In the genomic region with DNA sequence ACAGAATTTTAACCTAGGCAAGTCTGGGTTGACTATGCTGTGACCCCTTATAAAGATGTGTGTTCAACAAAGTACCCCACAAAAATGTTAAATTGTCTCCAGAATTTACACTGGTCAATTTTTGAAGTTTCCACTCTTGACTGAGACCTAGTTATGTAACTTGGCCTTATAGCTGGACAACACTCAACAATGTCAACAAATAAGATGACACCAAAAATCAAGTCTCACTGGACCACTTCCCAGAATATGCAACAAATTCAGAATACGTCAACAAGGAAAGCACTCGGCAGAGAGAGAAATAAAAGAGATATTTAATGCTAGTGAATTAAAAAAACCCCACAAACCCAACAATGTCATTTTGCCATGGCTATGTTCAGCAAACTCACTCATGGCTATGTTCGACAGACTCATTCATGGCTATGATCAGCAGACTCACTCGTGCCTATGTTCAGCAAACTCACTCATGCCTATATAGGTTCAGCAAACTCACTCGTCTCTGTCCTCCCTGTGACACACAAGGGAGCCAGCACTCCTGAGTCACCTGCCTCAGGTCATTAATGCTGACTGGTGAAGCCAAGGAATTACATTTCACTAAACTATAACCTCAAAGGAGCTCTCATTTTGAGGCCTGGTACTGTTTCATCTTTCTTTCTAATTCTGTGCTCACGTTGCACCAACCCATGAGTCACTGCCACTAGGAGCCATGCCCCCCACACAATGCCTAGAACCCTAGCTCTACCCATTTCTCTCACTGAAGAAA, we compare ENCODE assay signal across 1 cellular context.
TF ChIP-seq lines count a peak whose summit lies in the region.

No MANE protein-coding gene starts in this region.

TF ChIP-seq in K562, 482 proteins besides CTCF, POLR2A, EP300 and RAD21 (continued from another document):
- TF ChIP-seq, protein P1, sequence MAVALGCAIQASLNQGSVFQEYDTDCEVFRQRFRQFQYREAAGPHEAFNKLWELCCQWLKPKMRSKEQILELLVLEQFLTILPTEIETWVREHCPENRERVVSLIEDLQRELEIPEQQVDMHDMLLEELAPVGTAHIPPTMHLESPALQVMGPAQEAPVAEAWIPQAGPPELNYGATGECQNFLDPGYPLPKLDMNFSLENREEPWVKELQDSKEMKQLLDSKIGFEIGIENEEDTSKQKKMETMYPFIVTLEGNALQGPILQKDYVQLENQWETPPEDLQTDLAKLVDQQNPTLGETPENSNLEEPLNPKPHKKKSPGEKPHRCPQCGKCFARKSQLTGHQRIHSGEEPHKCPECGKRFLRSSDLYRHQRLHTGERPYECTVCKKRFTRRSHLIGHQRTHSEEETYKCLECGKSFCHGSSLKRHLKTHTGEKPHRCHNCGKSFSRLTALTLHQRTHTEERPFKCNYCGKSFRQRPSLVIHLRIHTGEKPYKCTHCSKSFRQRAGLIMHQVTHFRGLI (CRISPR knock-in tag; IDR thresholded peaks at IDR 0.05) = no peak
- TF ChIP-seq, protein P2, sequence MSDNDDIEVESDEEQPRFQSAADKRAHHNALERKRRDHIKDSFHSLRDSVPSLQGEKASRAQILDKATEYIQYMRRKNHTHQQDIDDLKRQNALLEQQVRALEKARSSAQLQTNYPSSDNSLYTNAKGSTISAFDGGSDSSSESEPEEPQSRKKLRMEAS (CRISPR knock-in tag; IDR thresholded peaks at IDR 0.05) = no peak
- TF ChIP-seq CTBP1 (IDR thresholded peaks at IDR 0.05; ENCODE audit: borderline replicate concordance) = no peak
- TF ChIP-seq, protein P3, sequence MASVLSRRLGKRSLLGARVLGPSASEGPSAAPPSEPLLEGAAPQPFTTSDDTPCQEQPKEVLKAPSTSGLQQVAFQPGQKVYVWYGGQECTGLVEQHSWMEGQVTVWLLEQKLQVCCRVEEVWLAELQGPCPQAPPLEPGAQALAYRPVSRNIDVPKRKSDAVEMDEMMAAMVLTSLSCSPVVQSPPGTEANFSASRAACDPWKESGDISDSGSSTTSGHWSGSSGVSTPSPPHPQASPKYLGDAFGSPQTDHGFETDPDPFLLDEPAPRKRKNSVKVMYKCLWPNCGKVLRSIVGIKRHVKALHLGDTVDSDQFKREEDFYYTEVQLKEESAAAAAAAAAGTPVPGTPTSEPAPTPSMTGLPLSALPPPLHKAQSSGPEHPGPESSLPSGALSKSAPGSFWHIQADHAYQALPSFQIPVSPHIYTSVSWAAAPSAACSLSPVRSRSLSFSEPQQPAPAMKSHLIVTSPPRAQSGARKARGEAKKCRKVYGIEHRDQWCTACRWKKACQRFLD (CRISPR knock-in tag; IDR thresholded peaks at IDR 0.05) = no peak
- no peak for TF ChIP-seq ZC3H11A (IDR thresholded peaks at IDR 0.05; ENCODE audit: low read depth, low read length)
- no peak for TF ChIP-seq ILF3 (IDR thresholded peaks at IDR 0.05; ENCODE audit: borderline replicate concordance)
- TF ChIP-seq HDAC3 (IDR thresholded peaks at IDR 0.05; ENCODE audit: borderline replicate concordance, partially characterized antibody) = no peak
- TF ChIP-seq U2AF2 (optimal IDR thresholded peaks at IDR 0.05; ENCODE audit: low read depth, low read length) = no peak
- TF ChIP-seq SLC30A9 (CRISPR knock-in tag; IDR thresholded peaks at IDR 0.05) = no peak
- no peak for TF ChIP-seq BDP1 (IDR thresholded peaks at IDR 0.05; ENCODE audit: insufficient read depth, insufficient read length)
- no peak for TF ChIP-seq TCF7 (IDR thresholded peaks at IDR 0.05; ENCODE audit: borderline replicate concordance)
- TF ChIP-seq BCL6 (CRISPR knock-in tag; IDR thresholded peaks at IDR 0.05) = no peak
- TF ChIP-seq NFRKB (IDR thresholded peaks at IDR 0.05; ENCODE audit: low read depth) = no peak
